Comparison of ENCODE assay signal across 19 cellular contexts in the genomic region with DNA sequence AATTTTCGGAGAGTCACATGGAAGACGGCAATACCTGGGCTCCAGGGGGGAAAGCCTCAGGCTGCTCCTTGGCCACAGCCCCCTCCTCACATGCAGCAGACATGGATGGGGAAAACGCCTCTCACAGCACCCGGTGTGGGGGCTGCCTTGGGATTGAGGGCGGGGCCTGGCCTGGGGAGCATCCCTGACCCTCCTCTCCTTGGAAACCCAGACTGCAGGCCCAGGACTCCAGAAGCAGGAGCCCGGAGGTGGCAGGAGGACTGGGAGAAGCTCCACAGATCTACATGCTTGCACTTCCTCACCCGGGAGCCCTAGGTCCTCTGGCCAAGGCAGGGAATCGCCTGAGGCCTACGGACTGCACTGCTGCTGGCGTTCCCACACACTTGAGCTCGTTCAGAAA. TPM values are rescaled to one million over a fixed set of nuclear protein-coding genes. Genes with fewer than 3 reads are reported as not detected.
DNase-seq lines count a peak whose midpoint lies in the region; ATAC-seq and TF ChIP-seq lines count a peak whose summit lies in the region.
"Had no signal": no experiment of that assay in that cellular context is flagged by ENCODE, and none has a peak within 500 bp of the region (broad histone marks: within the 10 kb centered on the region; RNA-seq: fewer than 3 reads in every experiment).

No MANE protein-coding gene starts in this region.

- peak overlapping the region; percentile 24 for H3K27ac Mint-ChIP-seq in dendritic cell treated with granulocyte-macrophage colony-stimulating factor and Interleukin-4, amounts not matched to agents 40 ng/mL and 50 ng/mL, for 4 days
- H3K27ac Mint-ChIP-seq: CD4-positive, CD25-positive, alpha-beta regulatory T cell; CD8-positive, alpha-beta memory T cell; HFFc6 had no signal

- no peaks in the 10 kb centered on the region for H3K27me3 Mint-ChIP-seq in dendritic cell treated with granulocyte-macrophage colony-stimulating factor and Interleukin-4, amounts not matched to agents 40 ng/mL and 50 ng/mL, for 4 days
- H3K27me3 Mint-ChIP-seq: B cell; CD4-positive, CD25-positive, alpha-beta regulatory T cell; CD8-positive, alpha-beta memory T cell had no signal

- no peaks in the 10 kb centered on the region for H3K9me3 ChIP-seq in right atrium auricular region
- no peaks in the 10 kb centered on the region for H3K9me3 ChIP-seq in HAP-1
- H3K9me3 ChIP-seq: BLaER1 treated with 17β-estradiol and CSF1 and Interleukin-3, amounts not matched to agents 10 nM and 100 nM had no signal

- peak; percentile 11 for DNase-seq in left ventricle myocardium superior
- DNase-seq in right atrium auricular region (ENCODE audit: low spot score) = no peak
- peak; percentile 37 for DNase-seq in posterior vena cava (ENCODE audit: low spot score)
- no peak for DNase-seq in NCI-H2196 treated with DMSO at 0.1 percent for 48 hours (lab: John Stamatoyannopoulos, UW; ENCODE audit: unreplicated experiment)
- DNase-seq in HAP-1 (ENCODE audit: low spot score in 2 of 2) = no peak
- DNase-seq: CD4-positive, CD25-positive, alpha-beta regulatory T cell; COR-L47; DMS 273 treated with DMSO at 0.1 percent for 48 hours; DMS53; DND-41; EL; HFFc6 had no signal

- TF ChIP-seq CTCF in right atrium auricular region (IDR thresholded peaks at IDR 0.05) = no peak

- H3K4me1 ChIP-seq in right atrium auricular region = peaks cover 0 to 7% of the 10 kb centered on the region in 2 donors
- H3K4me1 ChIP-seq in HAP-1 = no peaks in the 10 kb centered on the region

- no peaks in the 10 kb centered on the region for H3K4me1 Mint-ChIP-seq in dendritic cell treated with granulocyte-macrophage colony-stimulating factor and Interleukin-4, amounts not matched to agents 40 ng/mL and 50 ng/mL, for 4 days (ENCODE audit: low read depth)
- H3K4me1 Mint-ChIP-seq: B cell; CD4-positive, CD25-positive, alpha-beta regulatory T cell; CD8-positive, alpha-beta memory T cell had no signal

- no peak overlapping the region for H3K4me3 Mint-ChIP-seq in dendritic cell treated with granulocyte-macrophage colony-stimulating factor and Interleukin-4, amounts not matched to agents 40 ng/mL and 50 ng/mL, for 4 days
- H3K4me3 Mint-ChIP-seq: B cell; CD4-positive, CD25-positive, alpha-beta regulatory T cell; CD8-positive, alpha-beta memory T cell; HFFc6 had no signal

- no peak overlapping the region for H3K27ac ChIP-seq in right atrium auricular region
- H3K27ac ChIP-seq: BLaER1 treated with 17β-estradiol and CSF1 and Interleukin-3, amounts not matched to agents 10 nM and 100 nM had no signal

- H3K36me3 Mint-ChIP-seq in dendritic cell treated with granulocyte-macrophage colony-stimulating factor and Interleukin-4, amounts not matched to agents 40 ng/mL and 50 ng/mL, for 4 days (ENCODE audit: low read depth) = peaks cover 100% of the 10 kb centered on the region

- no peak for ATAC-seq in left ventricle myocardium superior
- no peak for ATAC-seq in GM18868 (IDR thresholded peaks at IDR 0.05; ENCODE audit: unreplicated experiment)
- ATAC-seq: GM12878, HCT116 had no signal

- H3K36me3 ChIP-seq in right atrium auricular region = peaks cover 81% of the 10 kb centered on the region
- H3K36me3 ChIP-seq in HAP-1 (replicated peaks) = peaks cover 35% of the 10 kb centered on the region

- in situ Hi-C loops in HAP-1 (cut with MboI; ENCODE audit: low sequenced_read_pairs) = no loop called here

- H3K4me3 ChIP-seq in right atrium auricular region (no peak overlapping the region), HAP-1 (no peak overlapping the region)
- H3K4me3 ChIP-seq: BLaER1 treated with 17β-estradiol and CSF1 and Interleukin-3, amounts not matched to agents 10 nM and 100 nM; GM12878 had no signal

- H3K27me3 ChIP-seq in right atrium auricular region = no peaks in the 10 kb centered on the region
- H3K27me3 ChIP-seq in HAP-1 (ENCODE audit: low read depth) = no peaks in the 10 kb centered on the region
- H3K27me3 ChIP-seq: BLaER1 treated with 17β-estradiol and CSF1 and Interleukin-3, amounts not matched to agents 10 nM and 100 nM had no signal

- H3K9me3 Mint-ChIP-seq in dendritic cell treated with granulocyte-macrophage colony-stimulating factor and Interleukin-4, amounts not matched to agents 40 ng/mL and 50 ng/mL, for 4 days = no peaks in the 10 kb centered on the region
- H3K9me3 Mint-ChIP-seq: CD4-positive, CD25-positive, alpha-beta regulatory T cell; CD8-positive, alpha-beta memory T cell; HFFc6 had no signal

- intact Hi-C loops in left ventricle myocardium superior (cut with micrococcal nuclease) (no loop called here), posterior vena cava (cut with DNase I) (loop anchor here in 1 of 2 donors (10.0 kb wide), 1 partner anchor 127 kb away; no protein-coding TSS in a partner anchor)
- intact Hi-C loops in dendritic cell treated with granulocyte-macrophage colony-stimulating factor and Interleukin-4, amounts not matched to agents 40 ng/mL and 50 ng/mL, for 4 days (cut with micrococcal nuclease) = no loop called here

RNA-seq across cellular contexts. Expression of a gene that starts 12.1 kb away (rescaled TPM):
- total RNA-seq in left ventricle myocardium superior (2.7 TPM), right atrium auricular region (1 to 10 TPM; 2.5 to 4.8 TPM), posterior vena cava (1 to 10 TPM; 2.3 to 6.9 TPM)

RNA-seq across cellular contexts. Expression of a gene that starts 36.4 kb away (rescaled TPM):
- total RNA-seq in left ventricle myocardium superior = 4.5 TPM
- total RNA-seq in right atrium auricular region = 1 to 10 TPM; 5.2 to 9.4 TPM
- total RNA-seq in posterior vena cava = 10 to 100 TPM; 10.1 to 16.8 TPM

RNA-seq across cellular contexts. Expression of a gene that starts 48.5 kb away (rescaled TPM):
- total RNA-seq in left ventricle myocardium superior (26.7 TPM), right atrium auricular region (10 to 100 TPM; 15.9 to 17.6 TPM), posterior vena cava (10 to 100 TPM; 32.2 to 34.9 TPM)

Comparison
In these comparisons a context has a peak if more than half of its experiments do, and no peak if none do; other contexts are left out.
1. DNase-seq: peak in left ventricle myocardium superior (single experiment) and posterior vena cava (single experiment); none in right atrium auricular region (single experiment), NCI-H2196 treated with DMSO at 0.1 percent for 48 hours (single experiment) and HAP-1 (0 of 2).